In genomic region chr17:16115077-16115698, GRCh38 we compare ENCODE assay signal across 8 cellular contexts.
DNase-seq lines count a peak whose midpoint lies in the region; ATAC-seq, FAIRE-seq and TF ChIP-seq lines count a peak whose summit lies in the region.
"Not testable (repeated sequence)": the region's sequence is repeated elsewhere in the genome, so short reads cannot be mapped to it uniquely, and the experiment has no call there.

No MANE protein-coding gene starts in this region.

- H3K9me3 ChIP-seq in A549 (peaks cover 15% of the 10 kb centered on the region), OCI-LY7 (ENCODE audit: low read length) (peaks cover 15% of the 10 kb centered on the region)
- H3K9me3 ChIP-seq in HEK293 (ENCODE audit: control insufficient read depth, insufficient read depth, low read depth, low read length); K562 (replicated peaks; ENCODE audit: control insufficient read depth, insufficient read depth, low read depth, low read length); small intestine (ENCODE audit: control insufficient read depth, low read depth): not testable (repeated sequence)

- H3K4me1 ChIP-seq in A549; HEK293 (ENCODE audit: control insufficient read depth, insufficient read depth, low read length); OCI-LY7 (ENCODE audit: insufficient read depth, low read length, poor library complexity, severe bottlenecking); K562 (replicated peaks in 1 of 2; ENCODE audit: control insufficient read depth in 2 of 2, insufficient read depth in 2 of 2, low read length in 2 of 2); small intestine (ENCODE audit: control insufficient read depth in 2 of 2, insufficient read depth in 1 of 2, low read depth in 1 of 2, low read length in 1 of 2): not testable (repeated sequence)

- H3K36me3 ChIP-seq in HEK293 (ENCODE audit: control insufficient read depth in 2 of 2, insufficient read depth in 1 of 2, low read length in 2 of 2) (peaks cover 65 to 70% of the 10 kb centered on the region in 2 experiments), OCI-LY7 (ENCODE audit: insufficient read depth, low read length) (peaks cover 74% of the 10 kb centered on the region), K562 (ENCODE audit: control insufficient read depth, insufficient read depth, low read length) (peaks cover 53% of the 10 kb centered on the region), small intestine (ENCODE audit: control insufficient read depth in 2 of 2, insufficient read depth in 2 of 2, low read length in 2 of 2) (peaks cover 15 to 26% of the 10 kb centered on the region in 2 donors)

- TSS peak; percentile 39 for BruUV-seq in OCI-LY7 (replicated peaks; lab: Mats Ljungman, UMichigan)
- BruUV-seq in K562 (replicated peaks; lab: Mats Ljungman, UMichigan), result not testable (repeated sequence)

- 93% methylated on average over 3 of the region's 3 CpGs for WGBS in A549 (ENCODE audit: missing lambda C conversion rate)
- 93% methylated on average over 3 of the region's 3 CpGs for WGBS in K562 (ENCODE audit: insufficient coverage, low coverage, missing lambda C conversion rate)
- WGBS in small intestine, 3 donors, result 82 to 96% (median 85%) methylated on average over 3 of the region's 3 CpGs

- not testable (repeated sequence) for H3K4me3 ChIP-seq in A549; HEK293 (ENCODE audit: low read depth, low read length); OCI-LY7 (ENCODE audit: low read depth, low read length, poor library complexity, severe bottlenecking); K562; small intestine (ENCODE audit: low read depth in 1 of 2, low read length in 2 of 2)

- DNase-seq in A549 (ENCODE audit: low read depth in 1 of 2, low spot score in 1 of 2); OCI-LY7 (ENCODE audit: low spot score); K562 (ENCODE audit: extremely low read depth in 1 of 4, low spot score in 3 of 4); endothelial cell (ENCODE audit: low spot score); memory B cell (ENCODE audit: low spot score in 2 of 2): not testable (repeated sequence)
- DNase-seq in activated CD4-positive, alpha-beta T cell treated with anti-CD3 and anti-CD28 coated beads, Interleukin-2, amount 10 ng/mL, durations not matched to agents 24 days and 14 days, result peak; percentile 24
- peak; percentile 37 for DNase-seq in small intestine

- H3K9ac ChIP-seq in K562 (ENCODE audit: insufficient read depth in 1 of 2, low read depth in 2 of 2, low read length in 2 of 2), result not testable (repeated sequence)

- H3K27me3 Mint-ChIP-seq in activated CD4-positive, alpha-beta T cell treated with anti-CD3 and anti-CD28 coated beads, Interleukin-2, amount 10 ng/mL, durations not matched to agents 24 days and 14 days; endothelial cell (ENCODE audit: unreplicated experiment); memory B cell: not testable (repeated sequence)

- not testable (repeated sequence) for TF ChIP-seq RAD21 in A549 (conservative IDR thresholded peaks at IDR 0.05 in 1 of 2, IDR thresholded peaks at IDR 0.05 in 1 of 2); K562 (CRISPR knock-in tag; conservative IDR thresholded peaks at IDR 0.05 in 1 of 2, IDR thresholded peaks at IDR 0.05 in 1 of 2)

- H3K4me3 Mint-ChIP-seq in activated CD4-positive, alpha-beta T cell treated with anti-CD3 and anti-CD28 coated beads, Interleukin-2, amount 10 ng/mL, durations not matched to agents 24 days and 14 days; memory B cell: not testable (repeated sequence)
- peak overlapping the region; percentile 82 for H3K4me3 Mint-ChIP-seq in endothelial cell (ENCODE audit: unreplicated experiment)

- intact Hi-C loops in OCI-LY7 (cut with micrococcal nuclease; ENCODE audit: unreplicated experiment); activated CD4-positive, alpha-beta T cell treated with anti-CD3 and anti-CD28 coated beads, Interleukin-2, amount 10 ng/mL, durations not matched to agents 24 days and 14 days (cut with micrococcal nuclease); K562 (cut with micrococcal nuclease): not testable (repeated sequence)

- TF ChIP-seq CTCF in A549 (IDR thresholded peaks at IDR 0.05); HEK293 (tag by site-specific recombination; IDR thresholded peaks at IDR 0.05); OCI-LY7 (conservative IDR thresholded peaks at IDR 0.05; ENCODE audit: low read length); K562 (IDR thresholded peaks at IDR 0.05 in 2 of 3, conservative IDR thresholded peaks at IDR 0.05 in 1 of 3; ENCODE audit: insufficient read depth in 2 of 3, low read depth in 1 of 3, low read length in 3 of 3); endothelial cell (IDR thresholded peaks at IDR 0.05; ENCODE audit: unreplicated experiment): not testable (repeated sequence)

- H3K4me2 ChIP-seq in A549; OCI-LY7 (ENCODE audit: low read length); K562 (ENCODE audit: insufficient read depth, low read length): not testable (repeated sequence)

- not testable (repeated sequence) for H3K9me1 ChIP-seq in K562 (ENCODE audit: control insufficient read depth, insufficient read depth, low read length)

- H3K27ac Mint-ChIP-seq in activated CD4-positive, alpha-beta T cell treated with anti-CD3 and anti-CD28 coated beads, Interleukin-2, amount 10 ng/mL, durations not matched to agents 24 days and 14 days; endothelial cell (ENCODE audit: unreplicated experiment): not testable (repeated sequence)
- peak overlapping the region; percentile 14 for H3K27ac Mint-ChIP-seq in memory B cell

- H3K9me2 ChIP-seq in OCI-LY7 (ENCODE audit: insufficient read depth, low read length), result not testable (repeated sequence)

- CTCF ChIA-PET in A549 (lab: Yijun Ruan, JAX); OCI-LY7 (lab: Charles Lee; ENCODE audit: unreplicated experiment); K562 (lab: Yijun Ruan, JAX; ENCODE audit: low intra/inter-chr PET ratio): not testable (repeated sequence)
- CTCF ChIA-PET in HEK293 (lab: Yijun Ruan, JAX), result interaction anchor here (0.7 kb wide), 1 partner anchor 36 kb away, joined by 3 read pairs; no protein-coding TSS in a partner anchor

- H3K36me3 Mint-ChIP-seq in activated CD4-positive, alpha-beta T cell treated with anti-CD3 and anti-CD28 coated beads, Interleukin-2, amount 10 ng/mL, durations not matched to agents 24 days and 14 days (ENCODE audit: low read depth), result peaks cover 69% of the 10 kb centered on the region
- peaks cover 52% of the 10 kb centered on the region for H3K36me3 Mint-ChIP-seq in endothelial cell (ENCODE audit: low read depth, unreplicated experiment)
- peaks cover 57% of the 10 kb centered on the region for H3K36me3 Mint-ChIP-seq in memory B cell

- not testable (repeated sequence) for TF ChIP-seq EP300 in A549 (IDR thresholded peaks at IDR 0.05); K562 (IDR thresholded peaks at IDR 0.05; ENCODE audit: low read length)

- not testable (repeated sequence) for H3K4me1 Mint-ChIP-seq in activated CD4-positive, alpha-beta T cell treated with anti-CD3 and anti-CD28 coated beads, Interleukin-2, amount 10 ng/mL, durations not matched to agents 24 days and 14 days; endothelial cell (ENCODE audit: unreplicated experiment); memory B cell

- not testable (repeated sequence) for H3K27me3 ChIP-seq in K562 (ENCODE audit: control insufficient read depth in 2 of 2, insufficient read depth in 2 of 2, low read length in 2 of 2); small intestine (ENCODE audit: control insufficient read depth in 2 of 2, insufficient read depth in 2 of 2, low read length in 2 of 2)

- not testable (repeated sequence) for H4K20me1 ChIP-seq in OCI-LY7 (ENCODE audit: insufficient read depth, low read length); K562 (replicated peaks; ENCODE audit: control insufficient read depth, insufficient read depth, low read length)

- TF ChIP-seq POLR2A in A549 (IDR thresholded peaks at IDR 0.05; ENCODE audit: low read length); K562 (conservative IDR thresholded peaks at IDR 0.05): not testable (repeated sequence)

- H3K27ac ChIP-seq in A549; HEK293 (ENCODE audit: extremely low read depth, low read depth, low read length); OCI-LY7 (ENCODE audit: low read depth, low read length, poor library complexity, severe bottlenecking); K562 (ENCODE audit: extremely low read depth, low read depth, low read length); small intestine (ENCODE audit: low read depth in 1 of 2, low read length in 1 of 2): not testable (repeated sequence)

- not testable (repeated sequence) for H3K79me2 ChIP-seq in OCI-LY7 (ENCODE audit: insufficient read depth, low read depth, low read length); K562 (ENCODE audit: control insufficient read depth, insufficient read depth, low read length)

- in situ Hi-C loops in K562 (cut with MboI), result not testable (repeated sequence)

- peaks cover 26% of the 10 kb centered on the region for H3K9me3 Mint-ChIP-seq in activated CD4-positive, alpha-beta T cell treated with anti-CD3 and anti-CD28 coated beads, Interleukin-2, amount 10 ng/mL, durations not matched to agents 24 days and 14 days
- not testable (repeated sequence) for H3K9me3 Mint-ChIP-seq in endothelial cell (ENCODE audit: unreplicated experiment); memory B cell

- not testable (repeated sequence) for FAIRE-seq in A549 (lab: Jason Lieb, UNC); K562 (lab: Jason Lieb, UNC); small intestine (lab: Jason Lieb, UNC)

- H2AFZ ChIP-seq in OCI-LY7 (ENCODE audit: low read length); K562 (ENCODE audit: low read depth, low read length): not testable (repeated sequence)

- ATAC-seq in A549; K562; memory B cell (ENCODE audit: low read depth): not testable (repeated sequence)

- POLR2A ChIA-PET in A549 (lab: Yijun Ruan, JAX); HEK293 (lab: Yijun Ruan, JAX); OCI-LY7 (lab: Charles Lee); K562 (lab: Yijun Ruan, JAX): not testable (repeated sequence)
